Comparison of ENCODE assay signal across 1 cellular context in the genomic region with DNA sequence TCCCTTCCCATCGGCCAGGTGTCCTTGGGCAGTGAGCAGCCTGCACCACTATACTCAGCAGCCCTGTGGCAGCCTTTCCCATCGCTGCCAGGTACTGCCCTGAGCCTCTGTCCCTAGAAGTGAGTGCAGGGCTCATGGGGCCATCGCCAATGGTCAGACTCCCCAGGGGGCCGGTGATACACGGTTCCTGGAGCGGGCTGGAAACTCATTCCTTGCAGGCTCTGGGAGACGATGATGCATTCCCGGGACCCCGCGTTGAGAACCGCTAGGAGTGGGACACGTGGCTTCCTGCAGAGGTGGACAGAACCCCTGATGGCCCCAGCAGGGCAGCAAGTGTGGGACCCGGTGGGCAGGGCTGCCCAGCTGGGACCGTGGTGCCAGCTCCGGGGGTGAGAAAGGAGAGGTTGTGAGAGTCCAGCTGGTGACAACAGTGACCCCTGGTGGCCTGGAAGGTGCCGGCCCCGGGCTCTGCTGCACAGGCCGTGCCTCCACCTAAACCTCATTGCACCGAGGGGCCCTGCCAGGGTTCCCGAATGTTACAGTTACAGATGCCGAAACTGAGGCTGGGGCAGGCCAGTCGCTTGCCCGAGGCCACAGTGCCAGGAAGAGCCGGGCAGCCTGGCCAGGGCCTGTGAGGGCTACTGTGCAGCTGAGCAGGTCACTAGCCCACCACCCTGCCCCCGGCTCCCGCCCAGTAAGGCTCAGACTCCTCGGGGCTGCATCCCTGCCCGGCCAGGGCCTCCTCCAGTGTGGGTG.
TF ChIP-seq lines count a peak whose summit lies in the region.

No MANE protein-coding gene starts in this region.

TF ChIP-seq in HepG2, 621 proteins besides CTCF, POLR2A, EP300 and RAD21 (continued from another document):
- TF ChIP-seq, protein P1, sequence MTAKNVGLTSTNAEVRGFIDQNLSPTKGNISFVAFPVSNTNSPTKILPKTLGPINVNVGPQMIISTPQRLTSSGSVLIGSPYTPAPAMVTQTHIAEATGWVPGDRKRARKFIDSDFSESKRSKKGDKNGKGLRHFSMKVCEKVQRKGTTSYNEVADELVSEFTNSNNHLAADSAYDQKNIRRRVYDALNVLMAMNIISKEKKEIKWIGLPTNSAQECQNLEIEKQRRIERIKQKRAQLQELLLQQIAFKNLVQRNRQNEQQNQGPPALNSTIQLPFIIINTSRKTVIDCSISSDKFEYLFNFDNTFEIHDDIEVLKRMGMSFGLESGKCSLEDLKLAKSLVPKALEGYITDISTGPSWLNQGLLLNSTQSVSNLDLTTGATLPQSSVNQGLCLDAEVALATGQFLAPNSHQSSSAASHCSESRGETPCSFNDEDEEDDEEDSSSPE (CRISPR knock-in tag; IDR thresholded peaks at IDR 0.05): no peak
- TF ChIP-seq SIX4 (CRISPR knock-in tag; IDR thresholded peaks at IDR 0.05) (no peak), HNRNPH1 (optimal IDR thresholded peaks at IDR 0.05; ENCODE audit: low read depth, low read length) (no peak), ZNF598 (CRISPR knock-in tag; IDR thresholded peaks at IDR 0.05; ENCODE audit: borderline replicate concordance) (no peak), ZNF737 (CRISPR knock-in tag; IDR thresholded peaks at IDR 0.05; ENCODE audit: borderline replicate concordance) (no peak), ZNF724P (CRISPR knock-in tag; IDR thresholded peaks at IDR 0.05; ENCODE audit: borderline replicate concordance) (0 out of 2 replicates have a peak, but pooled peaks have one; percentile 30), ZNF232 (CRISPR knock-in tag; IDR thresholded peaks at IDR 0.05; ENCODE audit: borderline replicate concordance) (no peak), MED13 (CRISPR knock-in tag; IDR thresholded peaks at IDR 0.05) (no peak), ZNF205 (CRISPR knock-in tag; IDR thresholded peaks at IDR 0.05) (no peak), LCORL (IDR thresholded peaks at IDR 0.05) (no peak), LCORL (CRISPR knock-in tag; IDR thresholded peaks at IDR 0.05) (no peak), ZNF777 (CRISPR knock-in tag; IDR thresholded peaks at IDR 0.05) (no peak), ZNF510 (CRISPR knock-in tag; IDR thresholded peaks at IDR 0.05; ENCODE audit: low read depth) (no peak), JUND (CRISPR knock-in tag; IDR thresholded peaks at IDR 0.05) (no peak), PAWR (CRISPR knock-in tag; IDR thresholded peaks at IDR 0.05; ENCODE audit: borderline replicate concordance) (no peak), SP140L (CRISPR knock-in tag; IDR thresholded peaks at IDR 0.05; ENCODE audit: borderline replicate concordance) (no peak), STAG1 (CRISPR knock-in tag; IDR thresholded peaks at IDR 0.05) (peak; percentile 84), SETDB1 (CRISPR knock-in tag; IDR thresholded peaks at IDR 0.05; ENCODE audit: borderline replicate concordance) (no peak), ZNF382 (CRISPR knock-in tag; IDR thresholded peaks at IDR 0.05; ENCODE audit: borderline replicate concordance) (no peak), MED8 (CRISPR knock-in tag; IDR thresholded peaks at IDR 0.05; ENCODE audit: insufficient replicate concordance) (peak; percentile 57), FOXO1 (CRISPR knock-in tag; IDR thresholded peaks at IDR 0.05) (0 out of 2 replicates have a peak, but pooled peaks have one; percentile 6), AGO1 (IDR thresholded peaks at IDR 0.05; ENCODE audit: low read depth, low read length, poor library complexity, severe bottlenecking) (peak; percentile 26), ZNF564 (CRISPR knock-in tag; IDR thresholded peaks at IDR 0.05) (no peak), HIVEP1 (CRISPR knock-in tag; IDR thresholded peaks at IDR 0.05) (peak; percentile 36; the same call in 1 of the 2 replicates), RELA (CRISPR knock-in tag; IDR thresholded peaks at IDR 0.05) (no peak), HNF4A (CRISPR knock-in tag; IDR thresholded peaks at IDR 0.05) (no peak), TCF7 (IDR thresholded peaks at IDR 0.05; ENCODE audit: low read depth) (no peak), REL (CRISPR knock-in tag; conservative IDR thresholded peaks at IDR 0.05) (0 out of 2 replicates have a peak, but pooled peaks have one; percentile 30), SMC3 (IDR thresholded peaks at IDR 0.05; ENCODE audit: low read length) (peak; percentile 66; the same call in 1 of the 2 replicates), CBX1 (IDR thresholded peaks at IDR 0.05; ENCODE audit: low read depth) (peak; percentile 27), DNMT1 (CRISPR knock-in tag; IDR thresholded peaks at IDR 0.05) (0 out of 2 replicates have a peak, but pooled peaks have one; percentile 52), TAF1 (CRISPR knock-in tag; IDR thresholded peaks at IDR 0.05) (no peak), ZNF33B (CRISPR knock-in tag; IDR thresholded peaks at IDR 0.05) (no peak)
- TF ChIP-seq, protein P2, sequence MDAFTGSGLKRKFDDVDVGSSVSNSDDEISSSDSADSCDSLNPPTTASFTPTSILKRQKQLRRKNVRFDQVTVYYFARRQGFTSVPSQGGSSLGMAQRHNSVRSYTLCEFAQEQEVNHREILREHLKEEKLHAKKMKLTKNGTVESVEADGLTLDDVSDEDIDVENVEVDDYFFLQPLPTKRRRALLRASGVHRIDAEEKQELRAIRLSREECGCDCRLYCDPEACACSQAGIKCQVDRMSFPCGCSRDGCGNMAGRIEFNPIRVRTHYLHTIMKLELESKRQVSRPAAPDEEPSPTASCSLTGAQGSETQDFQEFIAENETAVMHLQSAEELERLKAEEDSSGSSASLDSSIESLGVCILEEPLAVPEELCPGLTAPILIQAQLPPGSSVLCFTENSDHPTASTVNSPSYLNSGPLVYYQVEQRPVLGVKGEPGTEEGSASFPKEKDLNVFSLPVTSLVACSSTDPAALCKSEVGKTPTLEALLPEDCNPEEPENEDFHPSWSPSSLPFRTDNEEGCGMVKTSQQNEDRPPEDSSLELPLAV (CRISPR knock-in tag; conservative IDR thresholded peaks at IDR 0.05; ENCODE audit: low read depth): no peak
- TF ChIP-seq, protein P3, sequence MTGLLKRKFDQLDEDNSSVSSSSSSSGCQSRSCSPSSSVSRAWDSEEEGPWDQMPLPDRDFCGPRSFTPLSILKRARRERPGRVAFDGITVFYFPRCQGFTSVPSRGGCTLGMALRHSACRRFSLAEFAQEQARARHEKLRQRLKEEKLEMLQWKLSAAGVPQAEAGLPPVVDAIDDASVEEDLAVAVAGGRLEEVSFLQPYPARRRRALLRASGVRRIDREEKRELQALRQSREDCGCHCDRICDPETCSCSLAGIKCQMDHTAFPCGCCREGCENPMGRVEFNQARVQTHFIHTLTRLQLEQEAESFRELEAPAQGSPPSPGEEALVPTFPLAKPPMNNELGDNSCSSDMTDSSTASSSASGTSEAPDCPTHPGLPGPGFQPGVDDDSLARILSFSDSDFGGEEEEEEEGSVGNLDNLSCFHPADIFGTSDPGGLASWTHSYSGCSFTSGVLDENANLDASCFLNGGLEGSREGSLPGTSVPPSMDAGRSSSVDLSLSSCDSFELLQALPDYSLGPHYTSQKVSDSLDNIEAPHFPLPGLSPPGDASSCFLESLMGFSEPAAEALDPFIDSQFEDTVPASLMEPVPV (CRISPR knock-in tag; IDR thresholded peaks at IDR 0.05): no peak
- TF ChIP-seq, protein P4, sequence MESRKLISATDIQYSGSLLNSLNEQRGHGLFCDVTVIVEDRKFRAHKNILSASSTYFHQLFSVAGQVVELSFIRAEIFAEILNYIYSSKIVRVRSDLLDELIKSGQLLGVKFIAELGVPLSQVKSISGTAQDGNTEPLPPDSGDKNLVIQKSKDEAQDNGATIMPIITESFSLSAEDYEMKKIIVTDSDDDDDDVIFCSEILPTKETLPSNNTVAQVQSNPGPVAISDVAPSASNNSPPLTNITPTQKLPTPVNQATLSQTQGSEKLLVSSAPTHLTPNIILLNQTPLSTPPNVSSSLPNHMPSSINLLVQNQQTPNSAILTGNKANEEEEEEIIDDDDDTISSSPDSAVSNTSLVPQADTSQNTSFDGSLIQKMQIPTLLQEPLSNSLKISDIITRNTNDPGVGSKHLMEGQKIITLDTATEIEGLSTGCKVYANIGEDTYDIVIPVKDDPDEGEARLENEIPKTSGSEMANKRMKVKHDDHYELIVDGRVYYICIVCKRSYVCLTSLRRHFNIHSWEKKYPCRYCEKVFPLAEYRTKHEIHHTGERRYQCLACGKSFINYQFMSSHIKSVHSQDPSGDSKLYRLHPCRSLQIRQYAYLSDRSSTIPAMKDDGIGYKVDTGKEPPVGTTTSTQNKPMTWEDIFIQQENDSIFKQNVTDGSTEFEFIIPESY (CRISPR knock-in tag; IDR thresholded peaks at IDR 0.05): 0 out of 2 replicates have a peak, but pooled peaks have one; percentile 28
- TF ChIP-seq, protein P5, sequence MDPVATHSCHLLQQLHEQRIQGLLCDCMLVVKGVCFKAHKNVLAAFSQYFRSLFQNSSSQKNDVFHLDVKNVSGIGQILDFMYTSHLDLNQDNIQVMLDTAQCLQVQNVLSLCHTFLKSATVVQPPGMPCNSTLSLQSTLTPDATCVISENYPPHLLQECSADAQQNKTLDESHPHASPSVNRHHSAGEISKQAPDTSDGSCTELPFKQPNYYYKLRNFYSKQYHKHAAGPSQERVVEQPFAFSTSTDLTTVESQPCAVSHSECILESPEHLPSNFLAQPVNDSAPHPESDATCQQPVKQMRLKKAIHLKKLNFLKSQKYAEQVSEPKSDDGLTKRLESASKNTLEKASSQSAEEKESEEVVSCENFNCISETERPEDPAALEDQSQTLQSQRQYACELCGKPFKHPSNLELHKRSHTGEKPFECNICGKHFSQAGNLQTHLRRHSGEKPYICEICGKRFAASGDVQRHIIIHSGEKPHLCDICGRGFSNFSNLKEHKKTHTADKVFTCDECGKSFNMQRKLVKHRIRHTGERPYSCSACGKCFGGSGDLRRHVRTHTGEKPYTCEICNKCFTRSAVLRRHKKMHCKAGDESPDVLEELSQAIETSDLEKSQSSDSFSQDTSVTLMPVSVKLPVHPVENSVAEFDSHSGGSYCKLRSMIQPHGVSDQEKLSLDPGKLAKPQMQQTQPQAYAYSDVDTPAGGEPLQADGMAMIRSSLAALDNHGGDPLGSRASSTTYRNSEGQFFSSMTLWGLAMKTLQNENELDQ (CRISPR knock-in tag; IDR thresholded peaks at IDR 0.05; ENCODE audit: borderline replicate concordance): no peak
- TF ChIP-seq, protein P6, sequence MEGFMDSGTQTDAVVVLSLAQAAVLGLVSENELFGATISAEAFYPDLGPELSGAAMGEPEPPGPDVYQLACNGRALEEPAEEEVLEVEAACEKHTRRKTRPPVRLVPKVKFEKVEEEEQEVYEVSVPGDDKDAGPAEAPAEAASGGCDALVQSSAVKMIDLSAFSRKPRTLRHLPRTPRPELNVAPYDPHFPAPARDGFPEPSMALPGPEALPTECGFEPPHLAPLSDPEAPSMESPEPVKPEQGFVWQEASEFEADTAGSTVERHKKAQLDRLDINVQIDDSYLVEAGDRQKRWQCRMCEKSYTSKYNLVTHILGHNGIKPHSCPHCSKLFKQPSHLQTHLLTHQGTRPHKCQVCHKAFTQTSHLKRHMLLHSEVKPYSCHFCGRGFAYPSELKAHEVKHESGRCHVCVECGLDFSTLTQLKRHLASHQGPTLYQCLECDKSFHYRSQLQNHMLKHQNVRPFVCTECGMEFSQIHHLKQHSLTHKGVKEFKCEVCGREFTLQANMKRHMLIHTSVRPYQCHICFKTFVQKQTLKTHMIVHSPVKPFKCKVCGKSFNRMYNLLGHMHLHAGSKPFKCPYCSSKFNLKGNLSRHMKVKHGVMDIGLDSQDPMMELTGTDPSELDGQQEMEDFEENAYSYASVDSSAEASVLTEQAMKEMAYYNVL (CRISPR knock-in tag; IDR thresholded peaks at IDR 0.05; ENCODE audit: borderline replicate concordance): peak; percentile 24; the same call in 1 of the 2 replicates
- TF ChIP-seq, protein P7, sequence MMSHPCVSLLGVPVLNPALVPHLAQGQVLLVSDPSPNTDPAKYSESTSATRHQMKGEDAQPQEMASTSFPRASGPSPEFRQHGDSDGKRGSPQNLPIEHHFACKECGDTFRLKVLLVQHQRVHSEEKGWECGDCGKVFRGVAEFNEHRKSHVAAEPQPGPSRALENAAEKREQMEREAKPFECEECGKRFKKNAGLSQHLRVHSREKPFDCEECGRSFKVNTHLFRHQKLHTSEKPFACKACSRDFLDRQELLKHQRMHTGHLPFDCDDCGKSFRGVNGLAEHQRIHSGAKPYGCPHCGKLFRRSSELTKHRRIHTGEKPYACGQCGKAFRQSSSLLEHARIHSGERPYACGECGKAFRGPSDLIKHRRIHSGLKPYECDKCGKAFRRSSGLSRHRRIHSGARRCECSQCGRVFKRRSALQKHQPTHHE (CRISPR knock-in tag; IDR thresholded peaks at IDR 0.05; ENCODE audit: borderline replicate concordance): no peak
- TF ChIP-seq, protein P8, sequence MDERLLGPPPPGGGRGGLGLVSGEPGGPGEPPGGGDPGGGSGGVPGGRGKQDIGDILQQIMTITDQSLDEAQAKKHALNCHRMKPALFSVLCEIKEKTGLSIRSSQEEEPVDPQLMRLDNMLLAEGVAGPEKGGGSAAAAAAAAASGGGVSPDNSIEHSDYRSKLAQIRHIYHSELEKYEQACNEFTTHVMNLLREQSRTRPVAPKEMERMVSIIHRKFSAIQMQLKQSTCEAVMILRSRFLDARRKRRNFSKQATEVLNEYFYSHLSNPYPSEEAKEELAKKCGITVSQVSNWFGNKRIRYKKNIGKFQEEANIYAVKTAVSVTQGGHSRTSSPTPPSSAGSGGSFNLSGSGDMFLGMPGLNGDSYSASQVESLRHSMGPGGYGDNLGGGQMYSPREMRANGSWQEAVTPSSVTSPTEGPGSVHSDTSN (CRISPR knock-in tag; IDR thresholded peaks at IDR 0.05): no peak
